Comparison of ENCODE assay signal across 17 cellular contexts in the genomic region with DNA sequence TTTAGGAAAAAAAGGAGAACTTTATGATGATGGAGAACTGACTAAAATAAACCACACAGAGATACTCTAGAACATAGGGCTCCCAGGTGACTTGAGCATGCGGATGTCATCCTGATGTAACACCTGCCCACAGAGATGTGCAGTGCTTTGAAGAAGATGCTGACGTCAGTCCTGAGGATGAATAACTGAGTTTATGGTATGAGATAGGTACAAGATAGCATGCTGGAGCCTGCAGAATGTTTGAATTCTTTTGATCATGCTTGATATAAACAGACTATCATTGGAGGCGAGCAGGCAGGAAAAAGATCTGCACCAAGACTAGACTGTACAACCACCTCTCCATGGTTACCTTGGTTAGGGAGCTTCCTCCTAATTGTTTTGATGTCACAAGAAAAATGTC. TPM values are rescaled to one million over a fixed set of nuclear protein-coding genes. Genes with fewer than 3 reads are reported as not detected.
DNase-seq lines count a peak whose midpoint lies in the region; ATAC-seq and TF ChIP-seq lines count a peak whose summit lies in the region.
"Had no signal": no experiment of that assay in that cellular context is flagged by ENCODE, and none has a peak within 500 bp of the region (broad histone marks: within the 10 kb centered on the region; RNA-seq: fewer than 3 reads in every experiment).

No MANE protein-coding gene starts in this region.

- H3K36me3 ChIP-seq in mammary epithelial cell (ENCODE audit: insufficient read depth, low read length) (no peaks in the 10 kb centered on the region), breast epithelium (no peaks in the 10 kb centered on the region)

- H3K4me1 Mint-ChIP-seq in activated CD4-positive, alpha-beta T cell treated with anti-CD3 and anti-CD28 coated beads, Interleukin-2, amount 10 ng/mL, durations not matched to agents 7 days and 5 days, result peaks cover 46% of the 10 kb centered on the region

- H3K27ac Mint-ChIP-seq in activated CD4-positive, alpha-beta T cell treated with anti-CD3 and anti-CD28 coated beads, Interleukin-2, amount 10 ng/mL, durations not matched to agents 7 days and 5 days, result no peak overlapping the region

- peaks cover 31% of the 10 kb centered on the region for H3K36me3 Mint-ChIP-seq in activated CD4-positive, alpha-beta T cell treated with anti-CD3 and anti-CD28 coated beads, Interleukin-2, amount 10 ng/mL, durations not matched to agents 7 days and 5 days (ENCODE audit: low read depth)

- no TSS peak for BruUV-seq in mammary epithelial cell (replicated peaks; lab: Mats Ljungman, UMichigan)

- H3K79me2 ChIP-seq in mammary epithelial cell (ENCODE audit: insufficient read depth, low read length), result no peaks in the 10 kb centered on the region
- H3K79me2 ChIP-seq: hepatocyte had no signal

- H4K20me1 ChIP-seq in mammary epithelial cell (ENCODE audit: insufficient read depth, low read length), result no peaks in the 10 kb centered on the region

- WGBS in mammary epithelial cell (ENCODE audit: low coverage, missing lambda C conversion rate), result 34% methylated on average over 3 of the region's 3 CpGs

- CTCF ChIA-PET in mammary epithelial cell (lab: Charles Lee; ENCODE audit: low non-redundant PET), result no interaction called here
- CTCF ChIA-PET in activated CD4-positive, alpha-beta T cell treated with anti-CD3 and anti-CD28 coated beads, Interleukin-2, amount 10 ng/mL, durations not matched to agents 7 days and 5 days (lab: Charles Lee), result interaction anchor here (1.2 kb wide), 1 partner anchor 12 kb away, joined by 3 read pairs; no protein-coding TSS in a partner anchor

- TF ChIP-seq POLR2A in breast epithelium (IDR thresholded peaks at IDR 0.05), result no peak

- H3K4me3 Mint-ChIP-seq in activated CD4-positive, alpha-beta T cell treated with anti-CD3 and anti-CD28 coated beads, Interleukin-2, amount 10 ng/mL, durations not matched to agents 7 days and 5 days, result no peak overlapping the region

- H3K4me3 ChIP-seq in mammary epithelial cell (replicated peaks in 1 of 3; ENCODE audit: insufficient read depth in 1 of 3, low read depth in 2 of 3, low read length in 3 of 3), result no peak overlapping the region
- no peak overlapping the region for H3K4me3 ChIP-seq in breast epithelium
- no peak overlapping the region for H3K4me3 ChIP-seq in coronary artery
- H3K4me3 ChIP-seq: GM12878, hepatocyte had no signal

- TF ChIP-seq CTCF in mammary epithelial cell (conservative IDR thresholded peaks at IDR 0.05 in 1 of 2, IDR thresholded peaks at IDR 0.05 in 1 of 2; ENCODE audit: extremely low read depth in 1 of 2, insufficient read depth in 1 of 2, low read depth in 1 of 2, low read length in 2 of 2) (no peak), breast epithelium (IDR thresholded peaks at IDR 0.05) (no peak), coronary artery (IDR thresholded peaks at IDR 0.05) (no peak)

- intact Hi-C loops in mammary epithelial cell (cut with micrococcal nuclease), result no loop called here
- intact Hi-C loops in breast epithelium (cut with DNase I; ENCODE audit: low total_unique reads), result no loop called here

- H3K4me2 ChIP-seq in mammary epithelial cell (ENCODE audit: insufficient read depth, low read depth, low read length), result peak overlapping the region; percentile 34
- H3K4me2 ChIP-seq: hepatocyte had no signal

- H2AFZ ChIP-seq in mammary epithelial cell (ENCODE audit: low read depth, low read length), result no peak overlapping the region
- H2AFZ ChIP-seq: hepatocyte had no signal

- peaks cover 23% of the 10 kb centered on the region for H3K9me3 Mint-ChIP-seq in activated CD4-positive, alpha-beta T cell treated with anti-CD3 and anti-CD28 coated beads, Interleukin-2, amount 10 ng/mL, durations not matched to agents 7 days and 5 days

- peaks cover 16% of the 10 kb centered on the region for H3K4me1 ChIP-seq in mammary epithelial cell (ENCODE audit: insufficient read depth, low read length)
- no peaks in the 10 kb centered on the region for H3K4me1 ChIP-seq in breast epithelium

- DNase-seq in mammary epithelial cell, result peak; percentile 88
- DNase-seq in breast epithelium (ENCODE audit: low spot score in 2 of 2), result no peak
- peak; percentile 26 for DNase-seq in activated CD4-positive, alpha-beta T cell treated with anti-CD3 and anti-CD28 coated beads, Interleukin-2, amount 10 ng/mL, durations not matched to agents 7 days and 5 days
- DNase-seq in coronary artery (ENCODE audit: low spot score), result peak; percentile 9
- peak; percentile 28 for DNase-seq in stimulated activated naive CD4-positive, alpha-beta T cell treated with Interleukin-2 at 50 U/mL for 16 hours (lab: John Stamatoyannopoulos, UW)
- DNase-seq in NK-92 treated with Interleukin-12 subunit alpha and Interleukin-12 subunit beta, amount 100 ng/mL, for 24 hours (lab: John Stamatoyannopoulos, UW), result no peak
- DNase-seq: COR-L47, H7, left cardiac atrium, NCI-H1694 treated with DMSO at 0.1 percent for 48 hours, NCI-H510A treated with DMSO at 0.1 percent for 48 hours had no signal

- in situ Hi-C loops in mammary epithelial cell (cut with MboI; ENCODE audit: low sequenced_read_pairs in 2 of 2), result no loop called here

- no peaks in the 10 kb centered on the region for H3K27me3 ChIP-seq in mammary epithelial cell (ENCODE audit: insufficient read depth, low read length)
- H3K27me3 ChIP-seq in breast epithelium, result no peaks in the 10 kb centered on the region
- H3K27me3 ChIP-seq: hepatocyte had no signal

- H3K27ac ChIP-seq in mammary epithelial cell (ENCODE audit: insufficient read depth, low read depth, low read length), result peak overlapping the region; percentile 9
- no peak overlapping the region for H3K27ac ChIP-seq in breast epithelium
- H3K27ac ChIP-seq in coronary artery, result no peak overlapping the region
- H3K27ac ChIP-seq: hepatocyte had no signal

- ATAC-seq in HG03196 (IDR thresholded peaks at IDR 0.05; ENCODE audit: unreplicated experiment), result no peak
- no peak for ATAC-seq in GM21529 (IDR thresholded peaks at IDR 0.05; ENCODE audit: unreplicated experiment)
- ATAC-seq: GM12878, left cardiac atrium had no signal

- H3K27me3 Mint-ChIP-seq in activated CD4-positive, alpha-beta T cell treated with anti-CD3 and anti-CD28 coated beads, Interleukin-2, amount 10 ng/mL, durations not matched to agents 7 days and 5 days, result no peaks in the 10 kb centered on the region

- H3K9ac ChIP-seq in mammary epithelial cell (ENCODE audit: insufficient read depth, low read length), result no peak overlapping the region

- POLR2A ChIA-PET in activated CD4-positive, alpha-beta T cell treated with anti-CD3 and anti-CD28 coated beads, Interleukin-2, amount 10 ng/mL, durations not matched to agents 7 days and 5 days (lab: Charles Lee), result no interaction called here

- H3K9me3 ChIP-seq in mammary epithelial cell (replicated peaks; ENCODE audit: insufficient read depth, low read length), result peaks cover 5% of the 10 kb centered on the region
- peaks cover 8 to 10% of the 10 kb centered on the region in 2 donors for H3K9me3 ChIP-seq in breast epithelium

- dilution Hi-C loops in mammary epithelial cell (cut with HindIII; ENCODE audit: low sequenced_read_pairs), result loop anchor here (5.0 kb wide), 2 partner anchors 33 to 73 kb away; no protein-coding TSS in a partner anchor

RNA-seq across cellular contexts. Expression of a gene that starts 12.4 kb away (rescaled TPM):
- not detected for total RNA-seq in mammary epithelial cell
- not detected for polyA plus RNA-seq in mammary epithelial cell
- not detected for polyA minus RNA-seq in mammary epithelial cell
- under 1 TPM; 0.32 to 0.66 (median 0.44) TPM for total RNA-seq in breast epithelium
- 10 to 100 TPM; 53.2 to 60.3 TPM for total RNA-seq in activated CD4-positive, alpha-beta T cell treated with anti-CD3 and anti-CD28 coated beads, Interleukin-2, amount 10 ng/mL, durations not matched to agents 7 days and 5 days
- total RNA-seq: H7, HT1080, osteoblast had no signal
- polyA plus RNA-seq: hepatocyte had no signal

Comparison
In these comparisons a context has a peak if more than half of its experiments do, and no peak if none do; other contexts are left out.
1. DNase-seq: peak in mammary epithelial cell (single experiment), activated CD4-positive, alpha-beta T cell treated with anti-CD3 and anti-CD28 coated beads, Interleukin-2, amount 10 ng/mL, durations not matched to agents 7 days and 5 days (single experiment), coronary artery (single experiment) and stimulated activated naive CD4-positive, alpha-beta T cell treated with Interleukin-2 at 50 U/mL for 16 hours (single experiment); none in breast epithelium (0 of 2) and NK-92 treated with Interleukin-12 subunit alpha and Interleukin-12 subunit beta, amount 100 ng/mL, for 24 hours (single experiment).
2. RNA of a gene that starts 12.4 kb away (total RNA-seq): 53.2 to 60.3 TPM in activated CD4-positive, alpha-beta T cell treated with anti-CD3 and anti-CD28 coated beads, Interleukin-2, amount 10 ng/mL, durations not matched to agents 7 days and 5 days; 0.32 to 0.66 TPM in breast epithelium and not detected in mammary epithelial cell; every median in the first group is over 10 times any median in the second.